In the genomic region with DNA sequence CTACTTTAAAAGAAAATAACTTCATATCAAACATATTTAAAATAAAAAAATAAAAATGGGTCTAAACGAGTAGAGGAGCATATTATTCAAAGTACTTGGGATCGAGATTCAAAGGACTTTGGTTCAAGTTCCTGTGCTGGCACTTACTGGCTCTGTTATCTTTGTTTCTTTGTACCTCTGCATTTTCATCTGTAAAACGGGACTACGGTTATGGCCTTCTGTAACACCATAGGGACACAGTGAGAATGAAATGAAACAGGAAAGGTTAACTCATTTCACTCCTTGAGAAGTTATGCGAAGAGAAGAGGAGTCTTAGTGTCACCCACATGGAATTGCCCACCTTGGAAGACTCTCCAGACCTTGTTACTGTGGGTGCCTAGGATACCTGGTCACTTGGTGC, we compare ENCODE assay signal across 7 cellular contexts.
"Had no signal": no experiment of that assay in that cellular context is flagged by ENCODE, and none has a peak within 500 bp of the region (broad histone marks: within the 10 kb centered on the region; RNA-seq: fewer than 3 reads in every experiment).

No MANE protein-coding gene starts in this region.

- H3K27ac ChIP-seq: HL-60 had no signal

- H3K36me3 Mint-ChIP-seq: IgD-negative memory B cell had no signal

- DNase-seq: IMR-90, KBM-7, KG1 had no signal

- H3K4me1 Mint-ChIP-seq: IgD-negative memory B cell had no signal

- ATAC-seq: HepG2 had no signal

- H3K27ac Mint-ChIP-seq: IgD-negative memory B cell had no signal

- FAIRE-seq: HepG2, HTR-8/SVneo had no signal

- H3K4me3 Mint-ChIP-seq: IgD-negative memory B cell had no signal
